1 cellular context compared by ENCODE assay signal in the genomic region with DNA sequence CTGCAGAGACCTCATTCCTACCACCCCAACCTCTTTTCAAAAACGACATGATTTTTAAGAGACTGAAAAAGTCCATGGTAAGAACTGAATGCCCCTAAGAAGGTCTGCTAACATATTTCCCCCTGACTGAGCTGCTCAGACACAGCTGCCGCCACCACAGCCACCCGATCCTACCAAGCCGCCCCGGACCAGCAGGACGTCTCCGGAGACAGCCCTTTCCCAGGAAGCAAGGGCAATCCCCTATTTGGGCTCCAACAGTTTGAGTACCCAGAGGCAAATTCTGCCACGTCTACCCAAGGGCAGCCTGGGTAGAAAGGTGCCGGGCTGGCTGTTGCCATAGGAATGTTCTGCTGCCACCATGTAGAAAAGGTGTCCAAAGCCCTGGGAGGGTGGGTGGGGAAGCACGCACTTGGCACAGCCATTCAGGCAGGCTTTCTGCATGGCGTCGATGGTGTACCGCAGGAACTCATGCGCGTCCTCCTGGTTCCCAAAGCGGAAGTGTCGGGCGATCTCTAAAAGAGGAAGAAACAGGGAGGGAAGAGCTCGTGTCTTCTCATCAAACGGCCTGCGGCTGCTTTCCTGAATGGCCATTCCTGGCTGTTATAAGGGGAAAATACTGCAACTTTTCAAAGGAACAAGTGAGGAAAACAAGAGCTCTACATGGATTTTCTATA.
TF ChIP-seq lines count a peak whose summit lies in the region.

No MANE protein-coding gene starts in this region.

TF ChIP-seq in HepG2, 621 proteins besides CTCF, POLR2A, EP300 and RAD21:
- TF ChIP-seq, protein P1, sequence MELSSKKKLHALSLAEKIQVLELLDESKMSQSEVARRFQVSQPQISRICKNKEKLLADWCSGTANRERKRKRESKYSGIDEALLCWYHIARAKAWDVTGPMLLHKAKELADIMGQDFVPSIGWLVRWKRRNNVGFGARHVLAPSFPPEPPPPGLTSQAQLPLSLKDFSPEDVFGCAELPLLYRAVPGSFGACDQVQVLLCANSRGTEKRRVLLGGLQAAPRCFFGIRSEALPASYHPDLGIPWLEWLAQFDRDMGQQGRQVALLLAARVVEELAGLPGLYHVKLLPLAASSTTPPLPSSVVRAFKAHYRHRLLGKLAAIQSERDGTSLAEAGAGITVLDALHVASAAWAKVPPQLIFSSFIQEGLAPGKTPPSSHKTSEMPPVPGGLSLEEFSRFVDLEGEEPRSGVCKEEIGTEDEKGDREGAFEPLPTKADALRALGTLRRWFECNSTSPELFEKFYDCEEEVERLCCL (CRISPR knock-in tag; IDR thresholded peaks at IDR 0.05; ENCODE audit: borderline replicate concordance): no peak
- TF ChIP-seq KAT7 (CRISPR knock-in tag; IDR thresholded peaks at IDR 0.05; ENCODE audit: borderline replicate concordance) (no peak), ZNF430 (CRISPR knock-in tag; IDR thresholded peaks at IDR 0.05) (no peak), PAWR (CRISPR knock-in tag; IDR thresholded peaks at IDR 0.05; ENCODE audit: borderline replicate concordance) (no peak), ZSCAN9 (CRISPR knock-in tag; IDR thresholded peaks at IDR 0.05; ENCODE audit: borderline replicate concordance) (no peak), ZNF333 (CRISPR knock-in tag; IDR thresholded peaks at IDR 0.05; ENCODE audit: borderline replicate concordance) (no peak), LCORL (IDR thresholded peaks at IDR 0.05) (no peak), LCORL (CRISPR knock-in tag; IDR thresholded peaks at IDR 0.05) (no peak)
- TF ChIP-seq, protein P2, sequence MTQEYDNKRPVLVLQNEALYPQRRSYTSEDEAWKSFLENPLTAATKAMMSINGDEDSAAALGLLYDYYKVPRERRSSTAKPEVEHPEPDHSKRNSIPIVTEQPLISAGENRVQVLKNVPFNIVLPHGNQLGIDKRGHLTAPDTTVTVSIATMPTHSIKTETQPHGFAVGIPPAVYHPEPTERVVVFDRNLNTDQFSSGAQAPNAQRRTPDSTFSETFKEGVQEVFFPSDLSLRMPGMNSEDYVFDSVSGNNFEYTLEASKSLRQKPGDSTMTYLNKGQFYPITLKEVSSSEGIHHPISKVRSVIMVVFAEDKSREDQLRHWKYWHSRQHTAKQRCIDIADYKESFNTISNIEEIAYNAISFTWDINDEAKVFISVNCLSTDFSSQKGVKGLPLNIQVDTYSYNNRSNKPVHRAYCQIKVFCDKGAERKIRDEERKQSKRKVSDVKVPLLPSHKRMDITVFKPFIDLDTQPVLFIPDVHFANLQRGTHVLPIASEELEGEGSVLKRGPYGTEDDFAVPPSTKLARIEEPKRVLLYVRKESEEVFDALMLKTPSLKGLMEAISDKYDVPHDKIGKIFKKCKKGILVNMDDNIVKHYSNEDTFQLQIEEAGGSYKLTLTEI (CRISPR knock-in tag; conservative IDR thresholded peaks at IDR 0.05): no peak
